1 cellular context compared by ENCODE assay signal in genomic region chr17:2564876-2565275, GRCh38.
A peak's percentile ranks its signal among the peaks of the same experiment; 100 is the strongest.
TF ChIP-seq lines count a peak whose summit lies in the region.

No MANE protein-coding gene starts in this region.

TF ChIP-seq in HepG2, 621 proteins besides CTCF, POLR2A, EP300 and RAD21 (continues in another document):
- TF ChIP-seq SP1 (IDR thresholded peaks at IDR 0.05) (no peak), SP1 (CRISPR knock-in tag; IDR thresholded peaks at IDR 0.05) (no peak), TBX2 (CRISPR knock-in tag; IDR thresholded peaks at IDR 0.05; ENCODE audit: borderline replicate concordance) (peak; percentile 40; the same call in 1 of the 2 replicates), XBP1 (CRISPR knock-in tag; IDR thresholded peaks at IDR 0.05) (no peak), NCOA2 (CRISPR knock-in tag; IDR thresholded peaks at IDR 0.05) (no peak), NR3C1 (CRISPR knock-in tag; IDR thresholded peaks at IDR 0.05) (no peak), LRRFIP1 (CRISPR knock-in tag; conservative IDR thresholded peaks at IDR 0.05) (no peak), STAG1 (CRISPR knock-in tag; IDR thresholded peaks at IDR 0.05) (no peak), ARID5B (CRISPR knock-in tag; IDR thresholded peaks at IDR 0.05) (peak; percentile 42; the same call in 1 of the 2 replicates), ZNF292 (CRISPR knock-in tag; IDR thresholded peaks at IDR 0.05; ENCODE audit: borderline replicate concordance, low read depth) (no peak), ZNF468 (CRISPR knock-in tag; IDR thresholded peaks at IDR 0.05) (no peak), ELF4 (CRISPR knock-in tag; IDR thresholded peaks at IDR 0.05; ENCODE audit: borderline replicate concordance) (no peak), SAP130 (CRISPR knock-in tag; IDR thresholded peaks at IDR 0.05; ENCODE audit: low read depth) (0 out of 2 replicates have a peak, but pooled peaks have one; percentile 24), PCBP2 (optimal IDR thresholded peaks at IDR 0.05; ENCODE audit: low read depth, low read length, poor library complexity, severe bottlenecking) (no peak), RFX3 (CRISPR knock-in tag; IDR thresholded peaks at IDR 0.05) (no peak), MIER2 (CRISPR knock-in tag; IDR thresholded peaks at IDR 0.05) (no peak), ZNF317 (CRISPR knock-in tag; IDR thresholded peaks at IDR 0.05) (no peak), SSRP1 (CRISPR knock-in tag; IDR thresholded peaks at IDR 0.05) (no peak), ZNF883 (CRISPR knock-in tag; IDR thresholded peaks at IDR 0.05; ENCODE audit: not compliant biosample characterization) (no peak), LCORL (IDR thresholded peaks at IDR 0.05) (no peak), LCORL (CRISPR knock-in tag; IDR thresholded peaks at IDR 0.05) (peak; percentile 38; the same call in 1 of the 2 replicates), POLR2G (IDR thresholded peaks at IDR 0.05; ENCODE audit: low read depth, low read length) (no peak), SPEN (CRISPR knock-in tag; IDR thresholded peaks at IDR 0.05; ENCODE audit: low read depth) (no peak), ZNF720 (CRISPR knock-in tag; IDR thresholded peaks at IDR 0.05) (no peak), ELF3 (CRISPR knock-in tag; IDR thresholded peaks at IDR 0.05) (peak; percentile 45; the same call in 1 of the 2 replicates), AKAP8 (CRISPR knock-in tag; IDR thresholded peaks at IDR 0.05) (no peak), RXRB (CRISPR knock-in tag; IDR thresholded peaks at IDR 0.05; ENCODE audit: borderline replicate concordance) (no peak), ETV5 (CRISPR knock-in tag; IDR thresholded peaks at IDR 0.05; ENCODE audit: borderline replicate concordance) (peak; percentile 7; the same call in 1 of the 2 replicates), ZNF225 (CRISPR knock-in tag; IDR thresholded peaks at IDR 0.05) (no peak), MEIS2 (CRISPR knock-in tag; IDR thresholded peaks at IDR 0.05) (no peak), REST (IDR thresholded peaks at IDR 0.05; ENCODE audit: borderline replicate concordance in 1 of 2, low read depth in 1 of 2, low read length in 2 of 2) (no peak), PHF5A (CRISPR knock-in tag; IDR thresholded peaks at IDR 0.05; ENCODE audit: low read depth, unreplicated experiment) (no peak), SOX5 (CRISPR knock-in tag; IDR thresholded peaks at IDR 0.05; ENCODE audit: borderline replicate concordance) (peak; percentile 80; the same call in 1 of the 2 replicates), TAF15 (IDR thresholded peaks at IDR 0.05; ENCODE audit: low read depth, low read length, poor library complexity, severe bottlenecking) (no peak), DDIT3 (CRISPR knock-in tag; IDR thresholded peaks at IDR 0.05) (no peak), KAT8 (CRISPR knock-in tag; IDR thresholded peaks at IDR 0.05) (no peak), ZNF841 (CRISPR knock-in tag; IDR thresholded peaks at IDR 0.05; ENCODE audit: borderline replicate concordance) (no peak), ZNF570 (CRISPR knock-in tag; IDR thresholded peaks at IDR 0.05; ENCODE audit: borderline replicate concordance) (no peak), RNF219 (CRISPR knock-in tag; IDR thresholded peaks at IDR 0.05) (no peak), FOXP1 (IDR thresholded peaks at IDR 0.05) (no peak), FOXP1 (CRISPR knock-in tag; IDR thresholded peaks at IDR 0.05) (peak; percentile 30; the same call in 1 of the 2 replicates), GATAD2A (CRISPR knock-in tag; IDR thresholded peaks at IDR 0.05) (no peak), ZNF775 (CRISPR knock-in tag; IDR thresholded peaks at IDR 0.05; ENCODE audit: borderline replicate concordance) (no peak), ZNF766 (CRISPR knock-in tag; IDR thresholded peaks at IDR 0.05; ENCODE audit: borderline replicate concordance) (no peak), SKIL (CRISPR knock-in tag; IDR thresholded peaks at IDR 0.05; ENCODE audit: borderline replicate concordance) (no peak)
- TF ChIP-seq, protein P1, sequence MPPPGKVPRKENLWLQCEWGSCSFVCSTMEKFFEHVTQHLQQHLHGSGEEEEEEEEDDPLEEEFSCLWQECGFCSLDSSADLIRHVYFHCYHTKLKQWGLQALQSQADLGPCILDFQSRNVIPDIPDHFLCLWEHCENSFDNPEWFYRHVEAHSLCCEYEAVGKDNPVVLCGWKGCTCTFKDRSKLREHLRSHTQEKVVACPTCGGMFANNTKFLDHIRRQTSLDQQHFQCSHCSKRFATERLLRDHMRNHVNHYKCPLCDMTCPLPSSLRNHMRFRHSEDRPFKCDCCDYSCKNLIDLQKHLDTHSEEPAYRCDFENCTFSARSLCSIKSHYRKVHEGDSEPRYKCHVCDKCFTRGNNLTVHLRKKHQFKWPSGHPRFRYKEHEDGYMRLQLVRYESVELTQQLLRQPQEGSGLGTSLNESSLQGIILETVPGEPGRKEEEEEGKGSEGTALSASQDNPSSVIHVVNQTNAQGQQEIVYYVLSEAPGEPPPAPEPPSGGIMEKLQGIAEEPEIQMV (CRISPR knock-in tag; IDR thresholded peaks at IDR 0.05; ENCODE audit: low read depth) = no peak
- TF ChIP-seq, protein P2, sequence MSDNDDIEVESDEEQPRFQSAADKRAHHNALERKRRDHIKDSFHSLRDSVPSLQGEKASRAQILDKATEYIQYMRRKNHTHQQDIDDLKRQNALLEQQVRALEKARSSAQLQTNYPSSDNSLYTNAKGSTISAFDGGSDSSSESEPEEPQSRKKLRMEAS (IDR thresholded peaks at IDR 0.05) = no peak
- TF ChIP-seq, protein P3, sequence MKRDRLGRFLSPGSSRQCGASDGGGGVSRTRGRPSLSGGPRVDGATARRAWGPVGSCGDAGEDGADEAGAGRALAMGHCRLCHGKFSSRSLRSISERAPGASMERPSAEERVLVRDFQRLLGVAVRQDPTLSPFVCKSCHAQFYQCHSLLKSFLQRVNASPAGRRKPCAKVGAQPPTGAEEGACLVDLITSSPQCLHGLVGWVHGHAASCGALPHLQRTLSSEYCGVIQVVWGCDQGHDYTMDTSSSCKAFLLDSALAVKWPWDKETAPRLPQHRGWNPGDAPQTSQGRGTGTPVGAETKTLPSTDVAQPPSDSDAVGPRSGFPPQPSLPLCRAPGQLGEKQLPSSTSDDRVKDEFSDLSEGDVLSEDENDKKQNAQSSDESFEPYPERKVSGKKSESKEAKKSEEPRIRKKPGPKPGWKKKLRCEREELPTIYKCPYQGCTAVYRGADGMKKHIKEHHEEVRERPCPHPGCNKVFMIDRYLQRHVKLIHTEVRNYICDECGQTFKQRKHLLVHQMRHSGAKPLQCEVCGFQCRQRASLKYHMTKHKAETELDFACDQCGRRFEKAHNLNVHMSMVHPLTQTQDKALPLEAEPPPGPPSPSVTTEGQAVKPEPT (CRISPR knock-in tag; IDR thresholded peaks at IDR 0.05; ENCODE audit: low read depth) = no peak
- TF ChIP-seq, protein P4, sequence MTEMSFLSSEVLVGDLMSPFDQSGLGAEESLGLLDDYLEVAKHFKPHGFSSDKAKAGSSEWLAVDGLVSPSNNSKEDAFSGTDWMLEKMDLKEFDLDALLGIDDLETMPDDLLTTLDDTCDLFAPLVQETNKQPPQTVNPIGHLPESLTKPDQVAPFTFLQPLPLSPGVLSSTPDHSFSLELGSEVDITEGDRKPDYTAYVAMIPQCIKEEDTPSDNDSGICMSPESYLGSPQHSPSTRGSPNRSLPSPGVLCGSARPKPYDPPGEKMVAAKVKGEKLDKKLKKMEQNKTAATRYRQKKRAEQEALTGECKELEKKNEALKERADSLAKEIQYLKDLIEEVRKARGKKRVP (CRISPR knock-in tag; IDR thresholded peaks at IDR 0.05) = peak in 1 of 2 experiments; percentile 55; a peak in 1 of 4 replicates
